9 cellular contexts compared by ENCODE assay signal in the genomic region with DNA sequence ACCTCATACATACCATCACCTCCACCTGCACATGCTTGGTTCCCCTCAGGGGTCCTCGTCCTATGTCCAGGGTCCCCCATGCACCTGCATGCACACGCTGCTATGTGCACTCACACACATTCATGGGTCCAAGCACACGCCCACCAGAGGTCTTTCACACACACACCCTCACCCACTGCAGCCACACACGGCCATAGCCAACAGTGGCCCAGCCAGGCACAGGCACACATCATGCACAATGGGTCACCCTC. TPM values are rescaled to one million over a fixed set of nuclear protein-coding genes. Genes with fewer than 3 reads are reported as not detected.
DNase-seq lines count a peak whose midpoint lies in the region; ATAC-seq, FAIRE-seq and TF ChIP-seq lines count a peak whose summit lies in the region.
"Had no signal": no experiment of that assay in that cellular context is flagged by ENCODE, and none has a peak within 500 bp of the region (broad histone marks: within the 10 kb centered on the region; RNA-seq: fewer than 3 reads in every experiment).

No MANE protein-coding gene starts in this region.

- H3K9me3 ChIP-seq in OCI-LY7 (ENCODE audit: low read length), result no peaks in the 10 kb centered on the region

- H3K27ac Mint-ChIP-seq in Calu3 (ENCODE audit: unreplicated experiment) (peak overlapping the region; percentile 67), glutamatergic neuron (ENCODE audit: unreplicated experiment) (peak overlapping the region; percentile 86)
- no peak overlapping the region for H3K27ac Mint-ChIP-seq in activated CD8-positive, alpha-beta T cell treated with anti-CD3 and anti-CD28 coated beads for 36 hours

- POLR2A ChIA-PET in activated CD8-positive, alpha-beta T cell treated with anti-CD3 and anti-CD28 coated beads for 36 hours (lab: Charles Lee), result no interaction called here
- POLR2A ChIA-PET in OCI-LY7 (lab: Charles Lee), result no interaction called here

- TF ChIP-seq CTCF in Calu3 (IDR thresholded peaks at IDR 0.05; ENCODE audit: unreplicated experiment) (no peak), glutamatergic neuron (IDR thresholded peaks at IDR 0.05; ENCODE audit: partially characterized antibody, unreplicated experiment) (no peak), OCI-LY7 (conservative IDR thresholded peaks at IDR 0.05; ENCODE audit: low read length) (no peak)
- TF ChIP-seq CTCF in activated CD8-positive, alpha-beta T cell treated with anti-CD3 and anti-CD28 coated beads for 36 hours (IDR thresholded peaks at IDR 0.05), result no peak

- no peak for TF ChIP-seq POLR2A in H54 (IDR thresholded peaks at IDR 0.05; ENCODE audit: low read depth, low read length)

- peaks cover 3% of the 10 kb centered on the region for H3K27me3 ChIP-seq in rectal smooth muscle tissue (ENCODE audit: control insufficient read depth, insufficient read depth, low read length)

- no peaks in the 10 kb centered on the region for H3K79me2 ChIP-seq in OCI-LY7 (ENCODE audit: insufficient read depth, low read depth, low read length)

- H3K27me3 Mint-ChIP-seq in Calu3 (ENCODE audit: unreplicated experiment) (peaks cover 8% of the 10 kb centered on the region), glutamatergic neuron (ENCODE audit: unreplicated experiment) (peaks cover 13% of the 10 kb centered on the region)
- peaks cover 48% of the 10 kb centered on the region for H3K27me3 Mint-ChIP-seq in activated CD8-positive, alpha-beta T cell treated with anti-CD3 and anti-CD28 coated beads for 36 hours

- H4K20me1 ChIP-seq in OCI-LY7 (ENCODE audit: insufficient read depth, low read length), result no peaks in the 10 kb centered on the region

- no peak for FAIRE-seq in H54 (lab: Jason Lieb, UNC)

- H3K4me1 ChIP-seq in rectal smooth muscle tissue (ENCODE audit: control insufficient read depth, insufficient read depth, low read length), result peaks cover 45% of the 10 kb centered on the region
- peaks cover 5% of the 10 kb centered on the region for H3K4me1 ChIP-seq in OCI-LY7 (ENCODE audit: insufficient read depth, low read length, poor library complexity, severe bottlenecking)

- H3K4me3 ChIP-seq in rectal smooth muscle tissue (ENCODE audit: low read length), result peak overlapping the region; percentile 76
- no peak overlapping the region for H3K4me3 ChIP-seq in OCI-LY7 (ENCODE audit: low read depth, low read length, poor library complexity, severe bottlenecking)

- DNase-seq in Calu3 (no peak), glutamatergic neuron (no peak), H54 (ENCODE audit: insufficient read length, low spot score) (no peak), OCI-LY7 (ENCODE audit: low spot score) (no peak)
- DNase-seq in activated CD8-positive, alpha-beta T cell treated with anti-CD3 and anti-CD28 coated beads for 36 hours, result no peak
- DNase-seq: activated CD4-positive, alpha-beta T cell treated with anti-CD3 and anti-CD28 coated beads, Interleukin-2, amount 50 U/mL, for 4 hours had no signal

- H3K9ac ChIP-seq in rectal smooth muscle tissue (ENCODE audit: low read length), result no peak overlapping the region

- CTCF ChIA-PET in Calu3 (lab: Charles Lee) (no interaction called here), OCI-LY7 (lab: Charles Lee; ENCODE audit: unreplicated experiment) (interaction anchor here (0.6 kb wide), 1 partner anchor 106 kb away, joined by 3 read pairs; no protein-coding TSS in a partner anchor)
- CTCF ChIA-PET in activated CD8-positive, alpha-beta T cell treated with anti-CD3 and anti-CD28 coated beads for 36 hours (lab: Charles Lee), result interaction anchor here (6.1 kb wide), 1 partner anchor 105 kb away, joined by 38 read pairs; no protein-coding TSS in a partner anchor

- intact Hi-C loops in Calu3 (cut with micrococcal nuclease; ENCODE audit: unreplicated experiment), result loop anchor here (2.0 kb wide), 1 partner anchor 47 kb away; no protein-coding TSS in a partner anchor
- intact Hi-C loops in activated CD8-positive, alpha-beta T cell treated with anti-CD3 and anti-CD28 coated beads for 36 hours (cut with micrococcal nuclease), result no loop called here
- intact Hi-C loops in OCI-LY7 (cut with micrococcal nuclease; ENCODE audit: unreplicated experiment), result no loop called here

- ATAC-seq in activated CD8-positive, alpha-beta T cell treated with anti-CD3 and anti-CD28 coated beads for 36 hours, result no peak
- ATAC-seq in GM18909 (IDR thresholded peaks at IDR 0.05; ENCODE audit: poor library complexity, unreplicated experiment) (no peak), GM18873 (IDR thresholded peaks at IDR 0.05; ENCODE audit: low FRiP score, unreplicated experiment) (no peak)

- no peaks in the 10 kb centered on the region for H3K9me2 ChIP-seq in OCI-LY7 (ENCODE audit: insufficient read depth, low read length)

- H3K27ac ChIP-seq in rectal smooth muscle tissue (ENCODE audit: low read depth, low read length) (peak overlapping the region; percentile 79), OCI-LY7 (ENCODE audit: low read depth, low read length, poor library complexity, severe bottlenecking) (no peak overlapping the region)

- peaks cover 20% of the 10 kb centered on the region for H3K4me1 Mint-ChIP-seq in Calu3 (ENCODE audit: low read depth, unreplicated experiment)
- H3K4me1 Mint-ChIP-seq in activated CD8-positive, alpha-beta T cell treated with anti-CD3 and anti-CD28 coated beads for 36 hours (ENCODE audit: low read depth), result peaks cover 9% of the 10 kb centered on the region
- H3K4me1 Mint-ChIP-seq in glutamatergic neuron (ENCODE audit: low read depth, unreplicated experiment), result peaks cover 38% of the 10 kb centered on the region

- no peaks in the 10 kb centered on the region for H3K9me3 Mint-ChIP-seq in Calu3 (ENCODE audit: low read depth, unreplicated experiment)
- no peaks in the 10 kb centered on the region for H3K9me3 Mint-ChIP-seq in activated CD8-positive, alpha-beta T cell treated with anti-CD3 and anti-CD28 coated beads for 36 hours
- peaks cover 14% of the 10 kb centered on the region for H3K9me3 Mint-ChIP-seq in glutamatergic neuron (ENCODE audit: unreplicated experiment)

- no peaks in the 10 kb centered on the region for H3K36me3 ChIP-seq in rectal smooth muscle tissue (ENCODE audit: control insufficient read depth, insufficient read depth, low read length)
- no peaks in the 10 kb centered on the region for H3K36me3 ChIP-seq in OCI-LY7 (ENCODE audit: insufficient read depth, low read length)

- H3K36me3 Mint-ChIP-seq in Calu3 (ENCODE audit: insufficient read depth, unreplicated experiment) (peaks cover 29% of the 10 kb centered on the region), glutamatergic neuron (ENCODE audit: unreplicated experiment) (no peaks in the 10 kb centered on the region)
- H3K36me3 Mint-ChIP-seq in activated CD8-positive, alpha-beta T cell treated with anti-CD3 and anti-CD28 coated beads for 36 hours (ENCODE audit: low read depth), result no peaks in the 10 kb centered on the region

- no peak overlapping the region for H2AFZ ChIP-seq in OCI-LY7 (ENCODE audit: low read length)

- peak overlapping the region; percentile 68 for H3K4me3 Mint-ChIP-seq in Calu3 (ENCODE audit: low read depth, unreplicated experiment)
- H3K4me3 Mint-ChIP-seq in activated CD8-positive, alpha-beta T cell treated with anti-CD3 and anti-CD28 coated beads for 36 hours, result peak overlapping the region; percentile 65
- peak overlapping the region; percentile 91 for H3K4me3 Mint-ChIP-seq in glutamatergic neuron (ENCODE audit: unreplicated experiment)

- no TSS peak for BruUV-seq in Calu3 (replicated peaks; lab: Mats Ljungman, UMichigan)
- BruUV-seq in OCI-LY7 (replicated peaks; lab: Mats Ljungman, UMichigan), result no TSS peak

- no peak overlapping the region for H3K4me2 ChIP-seq in OCI-LY7 (ENCODE audit: low read length)

RNA-seq across cellular contexts. Expression of gene SDC3, which starts 1.2 kb away (rescaled TPM):
- total RNA-seq in Calu3 (2022) (15.0 and 20.5 TPM in 2 replicates), glutamatergic neuron (ENCODE audit: unreplicated experiment) (41.7 TPM), OCI-LY7 (2022) (0.50 TPM in 1 of 2 replicates, not detected in the other)
- under 1 TPM; 0.04 to 0.14 TPM for total RNA-seq in activated CD8-positive, alpha-beta T cell treated with anti-CD3 and anti-CD28 coated beads for 36 hours
- total RNA-seq in OCI-LY7 (2014; rRNA removed; shearing (Covaris generic)), result not detected in 2 replicates

Comparison
In these comparisons a context has a peak if more than half of its experiments do, and no peak if none do; other contexts are left out.
1. RNA of gene SDC3, which starts 1.2 kb away (total RNA-seq): 41.7 TPM in glutamatergic neuron (single experiment) and 15.0 to 20.5 TPM in Calu3; 0.50 TPM in OCI-LY7 and 0.04 to 0.14 TPM in activated CD8-positive, alpha-beta T cell treated with anti-CD3 and anti-CD28 coated beads for 36 hours; every median in the first group is over 10 times any median in the second.
2. Peak in every context shown above with its lines, with median percentiles within 50 percentile points of each other: H3K4me3 Mint-ChIP-seq.